ENCODE assay signal across 28 cellular contexts in the genomic region with DNA sequence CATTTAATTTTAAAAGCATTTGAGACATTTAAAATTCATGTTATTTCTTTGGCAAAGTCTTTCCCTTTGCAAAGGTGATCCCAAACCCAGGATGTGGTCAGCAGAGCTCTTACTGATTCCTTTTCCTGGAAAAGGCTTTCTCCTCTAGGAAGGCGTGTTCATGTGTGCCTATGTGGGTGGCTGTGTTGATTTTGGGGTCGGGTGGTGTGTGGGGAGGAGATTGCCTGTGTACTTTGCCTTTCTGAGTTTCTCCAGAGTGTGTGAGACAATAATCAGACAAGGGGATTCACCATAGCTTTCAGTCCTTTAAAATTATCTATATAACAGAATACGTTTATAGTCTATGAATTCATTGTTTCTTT.
"Had no signal": no experiment of that assay in that cellular context is flagged by ENCODE, and none has a peak within 500 bp of the region (broad histone marks: within the 10 kb centered on the region; RNA-seq: fewer than 3 reads in every experiment).

No MANE protein-coding gene starts in this region.

- ATAC-seq: activated CD8-positive, alpha-beta T cell treated with anti-CD3 and anti-CD28 coated beads for 36 hours; activated T-cell treated with anti-CD3 and anti-CD28 coated beads, Interleukin-2, amount 50 U/mL, for 4 hours; activated T-helper 17 cell treated with anti-CD3 and anti-CD28 coated beads, Interleukin-2, amount 50 U/mL, for 72 hours; effector memory CD8-positive, alpha-beta T cell; gastrocnemius medialis; stimulated activated memory B cell treated with anti-CD40 and anti-IgM and Interleukin-4, amounts not matched to agents 10 μg/mL and 1 μg/mL and 100 μg/mL, for 72 hours; stimulated activated naive CD8-positive, alpha-beta T cell treated with anti-CD3 and anti-CD28 coated beads, Interleukin-15, amount 100 ng/mL, for 72 hours; T-helper 17 cell had no signal

- DNase-seq: activated B cell treated with CpG ODN at 0.5 μM for 24 hours; activated CD4-positive, alpha-beta T cell treated with anti-CD3 and anti-CD28 coated beads, Interleukin-2, amount 50 U/mL, for 1 hour; activated CD8-positive, alpha-beta T cell treated with anti-CD3 and anti-CD28 coated beads for 36 hours; activated gamma-delta T cell treated with Interleukin-2 at 50 U/mL for 16 hours; activated naive CD4-positive, alpha-beta T cell treated with anti-CD3 and anti-CD28 coated beads, Interleukin-2, amount 50 U/mL, for 16 hours; activated T-cell treated with anti-CD3 and anti-CD28 coated beads, Interleukin-2, amount 50 U/mL, for 4 hours; amniotic stem cell; brain microvascular endothelial cell; dorsolateral prefrontal cortex; effector memory CD8-positive, alpha-beta T cell; gastrocnemius medialis; glutamatergic neuron; left ventricle myocardium inferior; ovary; sigmoid colon; small intestine; stimulated activated CD4-positive, alpha-beta T cell treated with anti-CD3 and anti-CD28 coated beads, Interleukin-1b, Interleukin-23, amount 100 ng/mL, for 48 hours; stimulated activated CD4-positive, alpha-beta T cell treated with anti-CD3 and anti-CD28 coated beads, Interleukin-4, amount 100 ng/mL, for 4 hours; stimulated activated CD8-positive, alpha-beta memory T cell treated with anti-CD3 and anti-CD28 coated beads, Interleukin-4, amount 100 ng/mL, for 48 hours; stimulated activated naive CD8-positive, alpha-beta T cell treated with anti-CD3 and anti-CD28 coated beads, Interleukin-15, amount 100 ng/mL, for 72 hours; T-helper 17 cell; T1000; tibial artery had no signal

- FAIRE-seq: astrocyte, islet of Langerhans, small intestine had no signal

- H3K4me3 ChIP-seq: coronary artery, dorsolateral prefrontal cortex, gastrocnemius medialis, left ventricle myocardium inferior, ovary, sigmoid colon, tibial artery had no signal

- H3K27me3 ChIP-seq: brain microvascular endothelial cell, gastrocnemius medialis, ovary, sigmoid colon had no signal

- H3K27ac ChIP-seq: brain microvascular endothelial cell, coronary artery, gastrocnemius medialis, left ventricle myocardium inferior, ovary, sigmoid colon, tibial artery had no signal

- H3K36me3 ChIP-seq: brain microvascular endothelial cell, gastrocnemius medialis, left ventricle myocardium inferior, ovary, sigmoid colon, tibial artery had no signal

- H3K9me3 ChIP-seq: gastrocnemius medialis, left ventricle myocardium inferior, ovary, sigmoid colon, tibial artery had no signal
